Comparison of ENCODE assay signal across 1 cellular context in genomic region chr10:103153765-103154197, GRCh38.
TF ChIP-seq lines count a peak whose summit lies in the region.

No MANE protein-coding gene starts in this region.

TF ChIP-seq in SK-N-SH, 30 proteins besides CTCF, POLR2A, EP300 and RAD21:
- TF ChIP-seq JUND (IDR thresholded peaks at IDR 0.05), result no peak
- TF ChIP-seq TAF1 (IDR thresholded peaks at IDR 0.05; ENCODE audit: borderline replicate concordance, low read depth, low read length), result no peak
- TF ChIP-seq RFX5 (IDR thresholded peaks at IDR 0.05; ENCODE audit: low read length), result no peak
- TF ChIP-seq TEAD4 (IDR thresholded peaks at IDR 0.05; ENCODE audit: borderline replicate concordance, insufficient read depth), result no peak
- TF ChIP-seq, protein P1, sequence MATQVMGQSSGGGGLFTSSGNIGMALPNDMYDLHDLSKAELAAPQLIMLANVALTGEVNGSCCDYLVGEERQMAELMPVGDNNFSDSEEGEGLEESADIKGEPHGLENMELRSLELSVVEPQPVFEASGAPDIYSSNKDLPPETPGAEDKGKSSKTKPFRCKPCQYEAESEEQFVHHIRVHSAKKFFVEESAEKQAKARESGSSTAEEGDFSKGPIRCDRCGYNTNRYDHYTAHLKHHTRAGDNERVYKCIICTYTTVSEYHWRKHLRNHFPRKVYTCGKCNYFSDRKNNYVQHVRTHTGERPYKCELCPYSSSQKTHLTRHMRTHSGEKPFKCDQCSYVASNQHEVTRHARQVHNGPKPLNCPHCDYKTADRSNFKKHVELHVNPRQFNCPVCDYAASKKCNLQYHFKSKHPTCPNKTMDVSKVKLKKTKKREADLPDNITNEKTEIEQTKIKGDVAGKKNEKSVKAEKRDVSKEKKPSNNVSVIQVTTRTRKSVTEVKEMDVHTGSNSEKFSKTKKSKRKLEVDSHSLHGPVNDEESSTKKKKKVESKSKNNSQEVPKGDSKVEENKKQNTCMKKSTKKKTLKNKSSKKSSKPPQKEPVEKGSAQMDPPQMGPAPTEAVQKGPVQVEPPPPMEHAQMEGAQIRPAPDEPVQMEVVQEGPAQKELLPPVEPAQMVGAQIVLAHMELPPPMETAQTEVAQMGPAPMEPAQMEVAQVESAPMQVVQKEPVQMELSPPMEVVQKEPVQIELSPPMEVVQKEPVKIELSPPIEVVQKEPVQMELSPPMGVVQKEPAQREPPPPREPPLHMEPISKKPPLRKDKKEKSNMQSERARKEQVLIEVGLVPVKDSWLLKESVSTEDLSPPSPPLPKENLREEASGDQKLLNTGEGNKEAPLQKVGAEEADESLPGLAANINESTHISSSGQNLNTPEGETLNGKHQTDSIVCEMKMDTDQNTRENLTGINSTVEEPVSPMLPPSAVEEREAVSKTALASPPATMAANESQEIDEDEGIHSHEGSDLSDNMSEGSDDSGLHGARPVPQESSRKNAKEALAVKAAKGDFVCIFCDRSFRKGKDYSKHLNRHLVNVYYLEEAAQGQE (IDR thresholded peaks at IDR 0.05; ENCODE audit: low read depth, low read length), result no peak
- no peak for TF ChIP-seq POLR2AphosphoS5 (IDR thresholded peaks at IDR 0.05; ENCODE audit: low read depth, low read length)
- TF ChIP-seq EZH2phosphoT487 (IDR thresholded peaks at IDR 0.05; ENCODE audit: borderline replicate concordance, low read depth), result no peak
- TF ChIP-seq RCOR1 (IDR thresholded peaks at IDR 0.05; ENCODE audit: low read length), result no peak
- TF ChIP-seq, protein P2, sequence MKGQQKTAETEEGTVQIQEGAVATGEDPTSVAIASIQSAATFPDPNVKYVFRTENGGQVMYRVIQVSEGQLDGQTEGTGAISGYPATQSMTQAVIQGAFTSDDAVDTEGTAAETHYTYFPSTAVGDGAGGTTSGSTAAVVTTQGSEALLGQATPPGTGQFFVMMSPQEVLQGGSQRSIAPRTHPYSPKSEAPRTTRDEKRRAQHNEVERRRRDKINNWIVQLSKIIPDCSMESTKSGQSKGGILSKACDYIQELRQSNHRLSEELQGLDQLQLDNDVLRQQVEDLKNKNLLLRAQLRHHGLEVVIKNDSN (IDR thresholded peaks at IDR 0.05; ENCODE audit: borderline replicate concordance, low read depth), result no peak
- TF ChIP-seq MXI1 (IDR thresholded peaks at IDR 0.05; ENCODE audit: low read depth, low read length), result no peak
- TF ChIP-seq TCF12 (IDR thresholded peaks at IDR 0.05), result no peak
- TF ChIP-seq RXRA (IDR thresholded peaks at IDR 0.05; ENCODE audit: borderline replicate concordance, low read depth), result no peak
- TF ChIP-seq SMC3 (IDR thresholded peaks at IDR 0.05; ENCODE audit: low read depth, low read length), result no peak
